Comparison of ENCODE assay signal across 18 cellular contexts in the genomic region with DNA sequence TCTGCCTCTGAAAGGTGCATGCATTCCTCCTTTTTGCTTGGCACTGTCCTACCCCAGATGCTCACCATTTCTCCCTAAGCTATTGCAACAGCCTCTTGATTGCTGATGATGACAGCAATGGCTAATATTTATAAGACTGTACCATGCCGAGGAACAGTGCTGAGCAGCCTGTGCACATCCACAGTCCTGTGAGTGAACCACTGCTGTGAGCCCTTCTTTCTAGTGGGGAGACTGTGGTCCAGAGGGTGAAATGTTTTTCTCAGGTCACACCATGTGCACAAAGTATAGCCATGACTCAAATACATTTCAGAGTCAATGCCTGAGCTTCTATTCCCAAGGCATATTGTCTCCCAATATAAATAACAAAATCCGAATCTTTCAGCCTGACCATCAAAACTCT.
A peak's percentile ranks its signal among the peaks of the same experiment; 100 is the strongest.
DNase-seq lines count a peak whose midpoint lies in the region; ATAC-seq, FAIRE-seq and TF ChIP-seq lines count a peak whose summit lies in the region.
"Had no signal": no experiment of that assay in that cellular context is flagged by ENCODE, and none has a peak within 500 bp of the region (broad histone marks: within the 10 kb centered on the region; RNA-seq: fewer than 3 reads in every experiment).

No MANE protein-coding gene starts in this region.

- no peaks in the 10 kb centered on the region for H4K20me1 ChIP-seq in astrocyte (ENCODE audit: insufficient read depth, low read length)
- H4K20me1 ChIP-seq in osteoblast (ENCODE audit: insufficient read depth, low read length): no peaks in the 10 kb centered on the region

- no peaks in the 10 kb centered on the region for H3K9me3 ChIP-seq in astrocyte (ENCODE audit: insufficient read depth, low read depth, low read length)
- H3K9me3 ChIP-seq in osteoblast (ENCODE audit: low read depth, low read length): no peaks in the 10 kb centered on the region
- no peaks in the 10 kb centered on the region for H3K9me3 ChIP-seq in left lung

- H3K4me1 ChIP-seq in ACC112 (ENCODE audit: control insufficient read depth, insufficient read depth, low read length, unreplicated experiment) (peaks cover 50% of the 10 kb centered on the region), astrocyte (ENCODE audit: insufficient read depth, low read length) (peaks cover 56% of the 10 kb centered on the region), osteoblast (ENCODE audit: insufficient read depth, low read length) (peaks cover 61% of the 10 kb centered on the region), left lung (no peaks in the 10 kb centered on the region)

- ATAC-seq in left lung (no peak), GM18505 (IDR thresholded peaks at IDR 0.05; ENCODE audit: unreplicated experiment) (no peak)
- ATAC-seq: HCT116 had no signal

- H3K9me3 Mint-ChIP-seq in HFFc6 (no peaks in the 10 kb centered on the region), astrocyte (ENCODE audit: unreplicated experiment) (no peaks in the 10 kb centered on the region)
- H3K9me3 Mint-ChIP-seq in activated T-cell treated with anti-CD3 and anti-CD28 coated beads, Interleukin-2, amount 50 U/mL, for 24 hours: peaks cover 14% of the 10 kb centered on the region

- no peaks in the 10 kb centered on the region for H3K36me3 ChIP-seq in ACC112 (ENCODE audit: insufficient read depth, low read length)
- H3K36me3 ChIP-seq in astrocyte (ENCODE audit: insufficient read depth, low read length): no peaks in the 10 kb centered on the region
- no peaks in the 10 kb centered on the region for H3K36me3 ChIP-seq in osteoblast (ENCODE audit: insufficient read depth, low read length)
- no peaks in the 10 kb centered on the region for H3K36me3 ChIP-seq in left lung

- H3K27ac ChIP-seq in ACC112 (ENCODE audit: low read depth, low read length): peak overlapping the region; percentile 95
- H3K27ac ChIP-seq in astrocyte (ENCODE audit: low read depth, low read length): peak overlapping the region; percentile 99
- peak overlapping the region; percentile 98 for H3K27ac ChIP-seq in osteoblast (ENCODE audit: low read depth, low read length)
- no peak overlapping the region for H3K27ac ChIP-seq in left lung
- H3K27ac ChIP-seq: HL-60 had no signal

- H3K27me3 Mint-ChIP-seq in HFFc6 (ENCODE audit: insufficient read depth) (no peaks in the 10 kb centered on the region; the same call in 1 of the 2 replicates), astrocyte (ENCODE audit: low read depth, unreplicated experiment) (peaks cover 10% of the 10 kb centered on the region)
- H3K27me3 Mint-ChIP-seq in activated T-cell treated with anti-CD3 and anti-CD28 coated beads, Interleukin-2, amount 50 U/mL, for 24 hours: no peaks in the 10 kb centered on the region
- H3K27me3 Mint-ChIP-seq: CD4-positive, alpha-beta T cell had no signal

- H3K4me2 ChIP-seq in astrocyte (ENCODE audit: low read length) (peak overlapping the region; percentile 2), osteoblast (ENCODE audit: insufficient read depth, low read length) (no peak overlapping the region)

- FAIRE-seq in astrocyte (lab: Jason Lieb, UNC): no peak
- FAIRE-seq: G401.6, GM12891, H54 had no signal

- DNase-seq in HFFc6: no peak
- no peak for DNase-seq in astrocyte (ENCODE audit: low read depth)
- DNase-seq in osteoblast (ENCODE audit: insufficient read length, low spot score, missing footprints): no peak
- no peak for DNase-seq in left lung
- no peak for DNase-seq in cerebellar nuclear complex (lab: John Stamatoyannopoulos, UW)
- no peak for DNase-seq in activated T-cell treated with anti-CD3 and anti-CD28 coated beads, Interleukin-2, amount 50 U/mL, for 24 hours
- DNase-seq: 8988T; ACHN; C1 segment of cervical spinal cord; CD4-positive, alpha-beta T cell; DMS79 had no signal

- H3K9ac ChIP-seq in astrocyte (ENCODE audit: low read length): no peak overlapping the region

- H3K27me3 ChIP-seq in ACC112 (ENCODE audit: insufficient read depth, low read length) (no peaks in the 10 kb centered on the region), astrocyte (ENCODE audit: insufficient read depth, low read length) (no peaks in the 10 kb centered on the region), osteoblast (ENCODE audit: insufficient read depth, low read length) (no peaks in the 10 kb centered on the region), left lung (no peaks in the 10 kb centered on the region)

- H2AFZ ChIP-seq in ACC112 (ENCODE audit: low read length, unreplicated experiment) (no peak overlapping the region), astrocyte (ENCODE audit: low read depth, low read length) (no peak overlapping the region), osteoblast (ENCODE audit: low read length) (no peak overlapping the region)

- H3K4me1 Mint-ChIP-seq in HFFc6 (ENCODE audit: low read depth) (peaks cover 68% of the 10 kb centered on the region), astrocyte (ENCODE audit: low read depth, unreplicated experiment) (peaks cover 48% of the 10 kb centered on the region)
- H3K4me1 Mint-ChIP-seq in activated T-cell treated with anti-CD3 and anti-CD28 coated beads, Interleukin-2, amount 50 U/mL, for 24 hours (ENCODE audit: low read depth): no peaks in the 10 kb centered on the region

- H3K4me3 Mint-ChIP-seq in HFFc6 (no peak overlapping the region), astrocyte (ENCODE audit: unreplicated experiment) (no peak overlapping the region)
- no peak overlapping the region for H3K4me3 Mint-ChIP-seq in activated T-cell treated with anti-CD3 and anti-CD28 coated beads, Interleukin-2, amount 50 U/mL, for 24 hours
- H3K4me3 Mint-ChIP-seq: CD4-positive, alpha-beta T cell had no signal

- TF ChIP-seq CTCF in HFFc6 (IDR thresholded peaks at IDR 0.05): no peak
- TF ChIP-seq CTCF in astrocyte (IDR thresholded peaks at IDR 0.05; ENCODE audit: insufficient read depth, low read depth, low read length): no peak
- TF ChIP-seq CTCF in osteoblast (IDR thresholded peaks at IDR 0.05; ENCODE audit: extremely low read depth, low read depth, low read length): no peak
- TF ChIP-seq CTCF in left lung (IDR thresholded peaks at IDR 0.05): no peak

- H3K27ac Mint-ChIP-seq in HFFc6: peak overlapping the region; percentile 94
- H3K27ac Mint-ChIP-seq in astrocyte (ENCODE audit: unreplicated experiment): no peak overlapping the region
- H3K27ac Mint-ChIP-seq in activated T-cell treated with anti-CD3 and anti-CD28 coated beads, Interleukin-2, amount 50 U/mL, for 24 hours: no peak overlapping the region
- H3K27ac Mint-ChIP-seq: CD4-positive, alpha-beta T cell had no signal

- H3K36me3 Mint-ChIP-seq in HFFc6 (ENCODE audit: low read depth) (no peaks in the 10 kb centered on the region), astrocyte (ENCODE audit: low read depth, unreplicated experiment) (no peaks in the 10 kb centered on the region)
- no peaks in the 10 kb centered on the region for H3K36me3 Mint-ChIP-seq in activated T-cell treated with anti-CD3 and anti-CD28 coated beads, Interleukin-2, amount 50 U/mL, for 24 hours (ENCODE audit: low read depth)

- no peak overlapping the region for H3K4me3 ChIP-seq in ACC112 (ENCODE audit: low read depth, low read length)
- H3K4me3 ChIP-seq in astrocyte (ENCODE audit: insufficient read depth, low read depth, low read length): no peak overlapping the region
- no peak overlapping the region for H3K4me3 ChIP-seq in osteoblast (ENCODE audit: insufficient read depth, low read length)
- no peak overlapping the region for H3K4me3 ChIP-seq in left lung

- intact Hi-C loops in left lung (cut with DNase I): no loop called here

- no peak for TF ChIP-seq POLR2A in GM18505 (IDR thresholded peaks at IDR 0.05; ENCODE audit: borderline replicate concordance, extremely low read depth, insufficient read depth, insufficient read length)

- H3K79me2 ChIP-seq in ACC112 (ENCODE audit: control insufficient read depth, insufficient read depth, low read length, unreplicated experiment): no peaks in the 10 kb centered on the region
- no peaks in the 10 kb centered on the region for H3K79me2 ChIP-seq in astrocyte (ENCODE audit: insufficient read depth, low read length)
- no peaks in the 10 kb centered on the region for H3K79me2 ChIP-seq in osteoblast (ENCODE audit: insufficient read depth, low read length)

Comparison
In these comparisons a context has a peak if more than half of its experiments do, and no peak if none do; other contexts are left out.
1. H3K27ac ChIP-seq: peak in ACC112 (single experiment), astrocyte (single experiment) and osteoblast (single experiment); none in left lung (0 of 2).